Comparison of ENCODE assay signal across 18 cellular contexts in genomic region chr2:120884406-120885290, GRCh38.
DNase-seq lines count a peak whose midpoint lies in the region; ATAC-seq and TF ChIP-seq lines count a peak whose summit lies in the region.
"Had no signal": no experiment of that assay in that cellular context is flagged by ENCODE, and none has a peak within 500 bp of the region (broad histone marks: within the 10 kb centered on the region; RNA-seq: fewer than 3 reads in every experiment).

No MANE protein-coding gene starts in this region.

- H3K36me3 ChIP-seq in BLaER1 = no peaks in the 10 kb centered on the region
- H3K36me3 ChIP-seq in SJCRH30 = peaks cover 2% of the 10 kb centered on the region; the same call in 1 of the 2 replicates
- no peaks in the 10 kb centered on the region for H3K36me3 ChIP-seq in lower lobe of right lung
- no peaks in the 10 kb centered on the region for H3K36me3 ChIP-seq in uterus
- H3K36me3 ChIP-seq: MG63 had no signal

- DNase-seq in SJCRH30 (peak; percentile 55 to 78), lower lobe of right lung (peak; percentile 14), posterior vena cava (ENCODE audit: low spot score) (peak; percentile 58), T1000 (lab: John Stamatoyannopoulos, UW) (no peak), uterus (no peak)
- no peak for DNase-seq in activated CD4-positive, alpha-beta T cell treated with anti-CD3 and anti-CD28 coated beads for 1 hour
- DNase-seq: DND-41, GDM1, GM23248, MG63, NCI-H1092 treated with DMSO at 0.1 percent for 48 hours, NCI-H446 treated with DMSO at 0.1 percent for 48 hours, NCI-H748 treated with DMSO at 0.1 percent for 48 hours, OCI-M1 had no signal

- H3K27me3 ChIP-seq in BLaER1 (no peaks in the 10 kb centered on the region), SJCRH30 (no peaks in the 10 kb centered on the region), lower lobe of right lung (ENCODE audit: low read depth) (peaks cover 4% of the 10 kb centered on the region), uterus (no peaks in the 10 kb centered on the region)
- H3K27me3 ChIP-seq: MG63, SJSA1 had no signal

- no peak for TF ChIP-seq POLR2A in uterus (IDR thresholded peaks at IDR 0.05)

- H3K9me3 ChIP-seq in BLaER1 (no peaks in the 10 kb centered on the region), SJCRH30 (replicated peaks) (no peaks in the 10 kb centered on the region), lower lobe of right lung (no peaks in the 10 kb centered on the region), uterus (no peaks in the 10 kb centered on the region)
- H3K9me3 ChIP-seq: MG63, SJSA1 had no signal

- peak overlapping the region; percentile 61 for H3K27ac ChIP-seq in BLaER1
- H3K27ac ChIP-seq in SJCRH30 = peak overlapping the region; percentile 55
- H3K27ac ChIP-seq in lower lobe of right lung = no peak overlapping the region
- H3K27ac ChIP-seq in uterus = no peak overlapping the region
- H3K27ac ChIP-seq: C4-2B, GM23248, SJSA1 had no signal

- H3K4me1 ChIP-seq in BLaER1 (peaks cover 52% of the 10 kb centered on the region), SJCRH30 (peaks cover 60% of the 10 kb centered on the region), lower lobe of right lung (no peaks in the 10 kb centered on the region), uterus (peaks cover 0 to 3% of the 10 kb centered on the region in 2 donors)

- H3K4me3 ChIP-seq in BLaER1 = no peak overlapping the region
- H3K4me3 ChIP-seq in SJCRH30 = no peak overlapping the region
- no peak overlapping the region for H3K4me3 ChIP-seq in lower lobe of right lung
- H3K4me3 ChIP-seq in uterus = no peak overlapping the region
- H3K4me3 ChIP-seq: GM23248, MG63, SJSA1 had no signal

- no peak for ATAC-seq in lower lobe of right lung
- ATAC-seq in GM19324 (IDR thresholded peaks at IDR 0.05; ENCODE audit: low FRiP score, unreplicated experiment) = no peak

- peak overlapping the region; percentile 59 for H3K4me2 ChIP-seq in BLaER1

- H3K9ac ChIP-seq in BLaER1 = no peak overlapping the region
- H3K9ac ChIP-seq: GM23248 had no signal

- H4K20me1 ChIP-seq in BLaER1 = no peaks in the 10 kb centered on the region

- intact Hi-C loops in lower lobe of right lung (cut with DNase I) (no loop called here), posterior vena cava (cut with DNase I) (no loop called here), uterus (cut with DNase I; ENCODE audit: low total_unique reads) (no loop called here)

- TF ChIP-seq CTCF in lower lobe of right lung (IDR thresholded peaks at IDR 0.05) (no peak), uterus (IDR thresholded peaks at IDR 0.05) (no peak)

Comparison
In these comparisons a context has a peak if more than half of its experiments do, and no peak if none do; other contexts are left out.
1. H3K27ac ChIP-seq: peak in BLaER1 (single experiment) and SJCRH30 (single experiment); none in lower lobe of right lung (single experiment) and uterus (0 of 2).
2. DNase-seq: peak in SJCRH30 (2 of 2), lower lobe of right lung (single experiment) and posterior vena cava (single experiment); none in activated CD4-positive, alpha-beta T cell treated with anti-CD3 and anti-CD28 coated beads for 1 hour (single experiment), T1000 (single experiment) and uterus (0 of 2).